In genomic region chr1:17335821-17336718, GRCh38 we compare ENCODE assay signal across 9 cellular contexts. TPM values are rescaled to one million over a fixed set of nuclear protein-coding genes. Genes with fewer than 3 reads are reported as not detected.
DNase-seq lines count a peak whose midpoint lies in the region; ATAC-seq and TF ChIP-seq lines count a peak whose summit lies in the region.
"Had no signal": no experiment of that assay in that cellular context is flagged by ENCODE, and none has a peak within 500 bp of the region (broad histone marks: within the 10 kb centered on the region; RNA-seq: fewer than 3 reads in every experiment).

No MANE protein-coding gene starts in this region.

- DNase-seq in DMS53 treated with DMSO at 0.1 percent for 48 hours (lab: John Stamatoyannopoulos, UW; ENCODE audit: unreplicated experiment) = peak; percentile 48
- DNase-seq in SK-N-SH = peak; percentile 62
- DNase-seq in activated naive CD4-positive, alpha-beta T cell treated with anti-CD3 and anti-CD28 coated beads, Interleukin-2, amount 50 U/mL, for 72 hours (ENCODE audit: low spot score in 2 of 2) = peak in 1 of 2 donors; percentile 85
- peak; percentile 46 for DNase-seq in left ventricle myocardium inferior
- peak; percentile 52 for DNase-seq in retina

- H3K27ac Mint-ChIP-seq in activated naive CD4-positive, alpha-beta T cell treated with anti-CD3 and anti-CD28 coated beads, Interleukin-2, amount 50 U/mL, for 72 hours = no peak overlapping the region

- intact Hi-C loops in left ventricle myocardium inferior (cut with micrococcal nuclease) = no loop called here

- WGBS in SK-N-SH (ENCODE audit: low lambda C conversion rate) = 16% methylated on average over 17 of the region's 20 CpGs

- ATAC-seq in activated naive CD4-positive, alpha-beta T cell treated with anti-CD3 and anti-CD28 coated beads, Interleukin-2, amount 50 U/mL, for 72 hours = peak; percentile 67 to 70
- no peak for ATAC-seq in GM18867 (IDR thresholded peaks at IDR 0.05; ENCODE audit: unreplicated experiment)
- no peak for ATAC-seq in HG03139 (IDR thresholded peaks at IDR 0.05; ENCODE audit: unreplicated experiment)

- H4K20me1 ChIP-seq in SK-N-SH (ENCODE audit: insufficient read depth) = no peaks in the 10 kb centered on the region

- TF ChIP-seq RAD21 in SK-N-SH (IDR thresholded peaks at IDR 0.05; ENCODE audit: low read length) = peak; percentile 68

- TF ChIP-seq CTCF in LNCAP (IDR thresholded peaks at IDR 0.05) = peak; percentile 69
- peak; percentile 95 for TF ChIP-seq CTCF in SK-N-SH (IDR thresholded peaks at IDR 0.05)
- peak; percentile 74 for TF ChIP-seq CTCF in left ventricle myocardium inferior (IDR thresholded peaks at IDR 0.05; ENCODE audit: borderline replicate concordance)

- H3K79me2 ChIP-seq in SK-N-SH (ENCODE audit: insufficient read depth) = no peaks in the 10 kb centered on the region

- CTCF ChIA-PET in SK-N-SH (lab: Yijun Ruan, JAX) = interaction anchor here (0.6 to 9.4 kb wide), 35 partner anchors 10 to 279 kb away, joined by 3 to 60 read pairs (median 4); partner anchors contain the start of gene PADI3

- no peak overlapping the region for H2AFZ ChIP-seq in SK-N-SH (ENCODE audit: low read depth)

- H3K9ac ChIP-seq in SK-N-SH = no peak overlapping the region

- H3F3A ChIP-seq in SK-N-SH (replicated peaks; ENCODE audit: insufficient read depth) = no peaks in the 10 kb centered on the region

- H3K36me3 ChIP-seq in SK-N-SH (replicated peaks in 1 of 2; ENCODE audit: control insufficient read depth in 1 of 2, insufficient read depth in 2 of 2, low read length in 1 of 2) = no peaks in the 10 kb centered on the region
- H3K36me3 ChIP-seq in left ventricle myocardium inferior = no peaks in the 10 kb centered on the region

- POLR2A ChIA-PET in SK-N-SH (lab: Yijun Ruan, JAX) = no interaction called here

- peaks cover 0 to 4% of the 10 kb centered on the region in 2 donors for H3K9me3 Mint-ChIP-seq in activated naive CD4-positive, alpha-beta T cell treated with anti-CD3 and anti-CD28 coated beads, Interleukin-2, amount 50 U/mL, for 72 hours

- H3K27me3 ChIP-seq in SK-N-SH (ENCODE audit: insufficient read depth) (peaks cover 3% of the 10 kb centered on the region; the same call in 1 of the 2 replicates), left ventricle myocardium inferior (ENCODE audit: low read depth) (peaks cover 89% of the 10 kb centered on the region)

- no peaks in the 10 kb centered on the region for H3K9me2 ChIP-seq in SK-N-SH

- TF ChIP-seq EP300 in SK-N-SH (IDR thresholded peaks at IDR 0.05; ENCODE audit: borderline replicate concordance in 1 of 2, low read depth in 1 of 2, low read length in 1 of 2) = no peak

- H3K4me3 ChIP-seq in SK-N-SH (ENCODE audit: low read depth in 2 of 2, low read length in 1 of 2) (no peak overlapping the region; a peak in 1 of 4 replicates), left ventricle myocardium inferior (no peak overlapping the region)

- H3K27ac ChIP-seq in SK-N-SH (ENCODE audit: low read depth in 2 of 2, low read length in 1 of 2) = no peak overlapping the region
- H3K27ac ChIP-seq in left ventricle myocardium inferior (replicated peaks) = no peak overlapping the region

- H3K9me3 ChIP-seq in SK-N-SH (no peaks in the 10 kb centered on the region), left ventricle myocardium inferior (replicated peaks) (no peaks in the 10 kb centered on the region)

- H3K36me3 Mint-ChIP-seq in activated naive CD4-positive, alpha-beta T cell treated with anti-CD3 and anti-CD28 coated beads, Interleukin-2, amount 50 U/mL, for 72 hours = no peaks in the 10 kb centered on the region

- H3K4me1 ChIP-seq in SK-N-SH (ENCODE audit: control insufficient read depth in 1 of 2, insufficient read depth in 2 of 2, low read depth in 1 of 2, low read length in 1 of 2) (no peaks in the 10 kb centered on the region), left ventricle myocardium inferior (no peaks in the 10 kb centered on the region)

- H3K4me2 ChIP-seq in SK-N-SH = no peak overlapping the region

TF ChIP-seq in SK-N-SH, 30 proteins besides CTCF, POLR2A, EP300 and RAD21:
- TF ChIP-seq FOSL2 (IDR thresholded peaks at IDR 0.05; ENCODE audit: borderline replicate concordance, low read depth) = no peak
- TF ChIP-seq SMC3 (IDR thresholded peaks at IDR 0.05; ENCODE audit: low read depth, low read length) = peak; percentile 71

RNA-seq across cellular contexts. Expression of gene PADI4, which starts 28.1 kb away (rescaled TPM):
- not detected in 2 replicates for polyA plus RNA-seq in SK-N-SH (2012; rRNA removed)
- not detected in 2 replicates for polyA plus RNA-seq in SK-N-SH (2012; cell fraction: cytosol; rRNA removed)
- polyA plus RNA-seq in SK-N-SH (2012; cell fraction: nucleus; rRNA removed) = 0.18 TPM in 1 of 2 replicates, not detected in the other
- total RNA-seq in activated naive CD4-positive, alpha-beta T cell treated with anti-CD3 and anti-CD28 coated beads, Interleukin-2, amount 50 U/mL, for 72 hours = 1 to 10 TPM; 1.3 to 2.4 TPM
- total RNA-seq in left ventricle myocardium inferior = 0.22 TPM

RNA-seq across cellular contexts. Expression of gene PADI6, which starts 35.9 kb away (rescaled TPM):
- not detected in 2 replicates for polyA plus RNA-seq in SK-N-SH (2012; rRNA removed)
- polyA plus RNA-seq in SK-N-SH (2012; cell fraction: cytosol; rRNA removed) = not detected in 2 replicates
- not detected in 2 replicates for polyA plus RNA-seq in SK-N-SH (2012; cell fraction: nucleus; rRNA removed)
- not detected for total RNA-seq in activated naive CD4-positive, alpha-beta T cell treated with anti-CD3 and anti-CD28 coated beads, Interleukin-2, amount 50 U/mL, for 72 hours
- not detected for total RNA-seq in left ventricle myocardium inferior
- polyA plus RNA-seq: adipose tissue had no signal

Comparison
In these comparisons a context has a peak if more than half of its experiments do, and no peak if none do; other contexts are left out.
1. ATAC-seq: peak in activated naive CD4-positive, alpha-beta T cell treated with anti-CD3 and anti-CD28 coated beads, Interleukin-2, amount 50 U/mL, for 72 hours (2 of 2); none in GM18867 (single experiment) and HG03139 (single experiment).
2. Peak in every context shown above with its lines, with median percentiles within 50 percentile points of each other: CTCF ChIP-seq.